In the genomic region with DNA sequence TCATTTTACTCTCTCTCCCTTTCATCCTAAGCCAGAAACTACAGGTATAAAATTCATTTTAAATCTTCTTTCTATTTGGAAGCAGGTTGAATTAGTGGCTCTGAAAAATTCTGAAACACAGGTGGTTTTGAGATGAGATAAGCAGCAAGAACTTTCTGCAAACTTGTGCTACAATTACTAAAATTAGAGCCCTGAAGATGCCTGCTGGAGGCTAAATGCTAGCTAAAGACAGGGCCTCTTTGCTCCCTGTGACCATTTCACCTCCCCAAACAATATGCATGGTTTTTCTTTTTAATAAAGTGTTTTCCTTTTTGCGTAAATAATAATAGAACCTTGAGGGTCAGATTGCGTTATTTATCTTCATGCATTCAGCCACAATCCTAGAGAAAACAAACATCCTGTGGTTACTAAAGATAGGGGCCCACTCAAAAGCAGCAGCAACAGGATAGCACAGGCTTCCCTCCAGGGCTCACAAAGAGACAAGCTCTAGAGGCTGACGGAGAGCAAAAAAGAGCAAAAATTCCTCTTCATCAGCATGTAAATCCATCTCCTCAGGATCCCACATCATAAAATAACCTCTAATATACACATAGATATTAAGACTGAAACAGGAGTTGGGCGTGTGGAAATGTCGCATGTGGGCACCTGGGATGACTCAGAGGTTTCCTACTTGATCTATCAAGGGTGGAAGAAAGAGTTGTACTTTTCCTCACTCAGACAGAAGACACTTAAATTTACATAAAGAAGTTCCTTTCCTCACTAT, we compare ENCODE assay signal across 8 cellular contexts. TPM values are rescaled to one million over a fixed set of nuclear protein-coding genes. Genes with fewer than 3 reads are reported as not detected.
DNase-seq lines count a peak whose midpoint lies in the region; ATAC-seq and TF ChIP-seq lines count a peak whose summit lies in the region.

No MANE protein-coding gene starts in this region.

- TF ChIP-seq CTCF in MCF 10A (IDR thresholded peaks at IDR 0.05; ENCODE audit: unreplicated experiment): no peak
- no peak for TF ChIP-seq CTCF in breast epithelium (IDR thresholded peaks at IDR 0.05)
- TF ChIP-seq CTCF in WTC11 (IDR thresholded peaks at IDR 0.05): no peak
- no peak for TF ChIP-seq CTCF in osteoblast (IDR thresholded peaks at IDR 0.05; ENCODE audit: extremely low read depth, low read depth, low read length)
- no peak for TF ChIP-seq CTCF in colonic mucosa (IDR thresholded peaks at IDR 0.05)

- POLR2A ChIA-PET in MCF 10A (lab: Yijun Ruan, JAX) (interaction anchor here (0.5 to 2.0 kb wide), 5 partner anchors 13 to 68 kb away, joined by 3 to 5 read pairs (median 3); no protein-coding TSS in a partner anchor), WTC11 (lab: Charles Lee) (no interaction called here)

- H3K27me3 Mint-ChIP-seq in MCF 10A (ENCODE audit: insufficient read depth, unreplicated experiment) (no peaks in the 10 kb centered on the region), WTC11 (ENCODE audit: low read depth) (peaks cover 46% of the 10 kb centered on the region)

- no peaks in the 10 kb centered on the region for H3K79me2 ChIP-seq in osteoblast (ENCODE audit: insufficient read depth, low read length)

- peaks cover 29% of the 10 kb centered on the region for H3K4me1 Mint-ChIP-seq in MCF 10A (ENCODE audit: insufficient read depth, unreplicated experiment)
- H3K4me1 Mint-ChIP-seq in WTC11: peaks cover 58% of the 10 kb centered on the region

- no peaks in the 10 kb centered on the region for H3K27me3 ChIP-seq in breast epithelium
- H3K27me3 ChIP-seq in osteoblast (ENCODE audit: insufficient read depth, low read length): no peaks in the 10 kb centered on the region
- H3K27me3 ChIP-seq in colonic mucosa: no peaks in the 10 kb centered on the region

- H3K9me3 Mint-ChIP-seq in MCF 10A (ENCODE audit: unreplicated experiment) (no peaks in the 10 kb centered on the region), WTC11 (no peaks in the 10 kb centered on the region)

- CTCF ChIA-PET in MCF 10A (lab: Yijun Ruan, JAX) (interaction anchor here (0.8 kb wide), 1 partner anchor 66 kb away, joined by 3 read pairs; no protein-coding TSS in a partner anchor), WTC11 (lab: Charles Lee) (interaction anchor here (0.6 kb wide), 1 partner anchor 127 kb away, joined by 4 read pairs; no protein-coding TSS in a partner anchor)

- H3K4me2 ChIP-seq in osteoblast (ENCODE audit: insufficient read depth, low read length): peak overlapping the region; percentile 10

- no peak overlapping the region for H3K4me3 Mint-ChIP-seq in MCF 10A (ENCODE audit: unreplicated experiment)
- H3K4me3 Mint-ChIP-seq in WTC11: no peak overlapping the region

- peak overlapping the region; percentile 85 for H3K27ac Mint-ChIP-seq in MCF 10A (ENCODE audit: low read depth, unreplicated experiment)
- H3K27ac Mint-ChIP-seq in WTC11: 0 out of 2 replicates have a peak overlapping the region, but pooled peaks have one; percentile 5

- no peaks in the 10 kb centered on the region for H3K9me3 ChIP-seq in breast epithelium
- H3K9me3 ChIP-seq in osteoblast (ENCODE audit: low read depth, low read length): no peaks in the 10 kb centered on the region
- H3K9me3 ChIP-seq in colonic mucosa: no peaks in the 10 kb centered on the region

- H3K36me3 Mint-ChIP-seq in MCF 10A (ENCODE audit: insufficient read depth, unreplicated experiment) (no peaks in the 10 kb centered on the region), WTC11 (no peaks in the 10 kb centered on the region)

- TF ChIP-seq POLR2A in breast epithelium (IDR thresholded peaks at IDR 0.05): no peak

- no peaks in the 10 kb centered on the region for H3K36me3 ChIP-seq in breast epithelium
- no peaks in the 10 kb centered on the region for H3K36me3 ChIP-seq in osteoblast (ENCODE audit: insufficient read depth, low read length)
- no peaks in the 10 kb centered on the region for H3K36me3 ChIP-seq in colonic mucosa

- no peak overlapping the region for H3K9ac ChIP-seq in colonic mucosa (ENCODE audit: low read depth in 2 of 2, low read length in 2 of 2)

- DNase-seq in MCF 10A (ENCODE audit: unreplicated experiment) (peak; percentile 52), breast epithelium (ENCODE audit: low spot score in 2 of 2) (no peak), WTC11 (ENCODE audit: low spot score) (no peak), osteoblast (ENCODE audit: insufficient read length, low spot score, missing footprints) (no peak), mesenteric fat pad (ENCODE audit: low spot score) (no peak), SW 1271 (lab: John Stamatoyannopoulos, UW) (no peak), colonic mucosa (no peak)

- H3K27ac ChIP-seq in breast epithelium: no peak overlapping the region
- no peak overlapping the region for H3K27ac ChIP-seq in osteoblast (ENCODE audit: low read depth, low read length)
- no peak overlapping the region for H3K27ac ChIP-seq in colonic mucosa

- no peak overlapping the region for H3K4me3 ChIP-seq in breast epithelium
- H3K4me3 ChIP-seq in osteoblast (ENCODE audit: insufficient read depth, low read length): no peak overlapping the region
- H3K4me3 ChIP-seq in colonic mucosa: no peak overlapping the region

- ATAC-seq in HG03045 (IDR thresholded peaks at IDR 0.05; ENCODE audit: unreplicated experiment) (peak; percentile 57), WTC11 (peak; percentile 73)

- H4K20me1 ChIP-seq in osteoblast (ENCODE audit: insufficient read depth, low read length): no peaks in the 10 kb centered on the region

- BruUV-seq in MCF 10A (replicated peaks; lab: Mats Ljungman, UMichigan): no TSS peak

- H3K4me1 ChIP-seq in breast epithelium (no peaks in the 10 kb centered on the region), osteoblast (ENCODE audit: insufficient read depth, low read length) (peaks cover 29% of the 10 kb centered on the region), colonic mucosa (peaks cover 4% of the 10 kb centered on the region)

- intact Hi-C loops in MCF 10A (cut with micrococcal nuclease): loop anchor here (5.0 kb wide), 1 partner anchor 66 kb away; no protein-coding TSS in a partner anchor
- intact Hi-C loops in breast epithelium (cut with DNase I; ENCODE audit: low total_unique reads): no loop called here
- intact Hi-C loops in colonic mucosa (cut with DNase I): no loop called here

- no peak overlapping the region for H2AFZ ChIP-seq in osteoblast (ENCODE audit: low read length)

TF ChIP-seq in WTC11, 78 proteins besides CTCF, POLR2A, EP300 and RAD21:
- TF ChIP-seq TEAD1 (CRISPR knock-in tag; IDR thresholded peaks at IDR 0.05): no peak
- no peak for TF ChIP-seq ZNF121 (CRISPR knock-in tag; IDR thresholded peaks at IDR 0.05)
- no peak for TF ChIP-seq JAZF1 (CRISPR knock-in tag; IDR thresholded peaks at IDR 0.05)
TF ChIP-seq in WTC11: peak in this region for 0.

RNA-seq across cellular contexts. Expression of a gene that starts 26.5 kb away (rescaled TPM):
- total RNA-seq in MCF 10A (2022) (0.37 TPM in 1 of 2 replicates, not detected in the other), breast epithelium (100 to 1,000 TPM in 1 of 3 donors, 10 to 100 TPM in 2; 25.9 to 225 (median 30.2) TPM), WTC11 (2021) (1.1 to 1.9 TPM (median 1.5 TPM) in 3 replicates), osteoblast (0.88 and 1.4 TPM in 2 replicates), mesenteric fat pad (17.5 TPM), colonic mucosa (1 to 10 TPM; 5.6 to 7.1 TPM)
